ENCODE assay signal across 33 cellular contexts in the genomic region with DNA sequence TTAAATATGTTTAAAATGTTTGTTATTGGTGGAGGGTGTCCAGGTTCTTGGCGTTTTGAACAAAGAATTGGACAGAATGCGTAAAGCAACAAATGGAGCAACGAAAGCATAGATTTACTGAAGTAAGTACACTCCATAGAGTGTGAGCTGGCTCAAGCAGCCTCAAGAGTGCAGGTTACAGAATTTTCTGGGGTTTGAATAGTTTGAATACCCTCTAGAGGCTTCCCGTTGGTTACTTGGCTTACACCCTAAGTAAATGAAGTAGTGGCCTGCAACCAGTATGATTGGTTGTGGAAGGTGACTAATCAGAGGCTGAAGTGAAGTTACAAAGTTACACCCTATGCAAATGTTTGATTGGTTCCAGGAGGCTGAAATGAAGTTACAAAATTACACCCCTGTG. TPM values are rescaled to one million over a fixed set of nuclear protein-coding genes. Genes with fewer than 3 reads are reported as not detected.
"Had no signal": no experiment of that assay in that cellular context is flagged by ENCODE, and none has a peak within 500 bp of the region (broad histone marks: within the 10 kb centered on the region; RNA-seq: fewer than 3 reads in every experiment).

No MANE protein-coding gene starts in this region.

- H3K27me3 Mint-ChIP-seq: naive thymus-derived CD4-positive, alpha-beta T cell; natural killer cell treated with Interleukin-12 subunit alpha and Interleukin-12 subunit beta and Interleukin-15 and Interleukin-18, amount 100 ng/mL, for 72 hours; progenitor cell of endocrine pancreas; stimulated activated naive B cell treated with anti-CD40 and anti-IgM and Interleukin-4, amounts not matched to agents 10 μg/mL and 1 μg/mL and 100 μg/mL, for 72 hours had no signal

- H3K4me2 ChIP-seq: smooth muscle cell had no signal

- H3K4me1 ChIP-seq: left ventricle myocardium inferior, right atrium auricular region, right lobe of liver, stomach, testis, thyroid gland, transverse colon, upper lobe of left lung, vagina had no signal

- H3K9me3 Mint-ChIP-seq: naive thymus-derived CD4-positive, alpha-beta T cell; natural killer cell treated with Interleukin-12 subunit alpha and Interleukin-12 subunit beta and Interleukin-15 and Interleukin-18, amount 100 ng/mL, for 72 hours; stimulated activated naive B cell treated with anti-CD40 and anti-IgM and Interleukin-4, amounts not matched to agents 10 μg/mL and 1 μg/mL and 100 μg/mL, for 72 hours had no signal

- H3K27me3 ChIP-seq: ovary, right atrium auricular region, right lobe of liver, stomach, testis, thyroid gland, transverse colon, upper lobe of left lung, vagina had no signal

- H3K4me1 Mint-ChIP-seq: mesothelial cell of epicardium had no signal

- H3K27ac ChIP-seq: left ventricle myocardium inferior, ovary, right atrium auricular region, right lobe of liver, stomach, testis, thyroid gland, transverse colon, upper lobe of left lung, vagina had no signal

- ATAC-seq: naive thymus-derived CD4-positive, alpha-beta T cell; natural killer cell treated with Interleukin-12 subunit alpha and Interleukin-12 subunit beta and Interleukin-15 and Interleukin-18, amount 100 ng/mL, for 72 hours; right lobe of liver; stimulated activated naive B cell treated with anti-CD40 and anti-IgM and Interleukin-4, amounts not matched to agents 10 μg/mL and 1 μg/mL and 100 μg/mL, for 72 hours; stimulated activated naive CD8-positive, alpha-beta T cell treated with anti-CD3 and anti-CD28 coated beads, Interleukin-15, Interleukin-2, amounts not matched to agents 100 U/mL and 50 U/mL, for 24 hours had no signal

- H3K9me3 ChIP-seq: left ventricle myocardium inferior, ovary, right atrium auricular region, right lobe of liver, stomach, testis, thyroid gland, transverse colon, upper lobe of left lung, vagina had no signal

- H3K36me3 Mint-ChIP-seq: natural killer cell treated with Interleukin-12 subunit alpha and Interleukin-12 subunit beta and Interleukin-15 and Interleukin-18, amount 100 ng/mL, for 72 hours had no signal

- DNase-seq: hippocampal formation; islet precursor cell; left ventricle myocardium inferior; mesendoderm; naive thymus-derived CD4-positive, alpha-beta T cell; ovary; right lobe of liver; stimulated activated CD4-positive, alpha-beta T cell treated with anti-CD3 and anti-CD28 coated beads, Interleukin-1b, Interleukin-23, amount 100 ng/mL, for 48 hours; stimulated activated CD4-positive, alpha-beta T cell treated with anti-CD3 and anti-CD28 coated beads, Interleukin-2, amount 100 ng/mL, for 48 hours; stimulated activated naive B cell treated with anti-CD40 and anti-IgM and Interleukin-4, amounts not matched to agents 10 μg/mL and 1 μg/mL and 100 μg/mL, for 72 hours; stimulated activated naive CD8-positive, alpha-beta T cell treated with anti-CD3 and anti-CD28 coated beads, Interleukin-15, Interleukin-2, amounts not matched to agents 100 U/mL and 50 U/mL, for 24 hours; stomach; testis; thyroid gland; transverse colon; upper lobe of left lung had no signal

- H3K27ac Mint-ChIP-seq: mesothelial cell of epicardium; naive thymus-derived CD4-positive, alpha-beta T cell; natural killer cell treated with Interleukin-12 subunit alpha and Interleukin-12 subunit beta and Interleukin-15 and Interleukin-18, amount 100 ng/mL, for 72 hours; progenitor cell of endocrine pancreas; stimulated activated naive B cell treated with anti-CD40 and anti-IgM and Interleukin-4, amounts not matched to agents 10 μg/mL and 1 μg/mL and 100 μg/mL, for 72 hours had no signal

- H3K4me3 Mint-ChIP-seq: mesothelial cell of epicardium; naive thymus-derived CD4-positive, alpha-beta T cell; natural killer cell treated with Interleukin-12 subunit alpha and Interleukin-12 subunit beta and Interleukin-15 and Interleukin-18, amount 100 ng/mL, for 72 hours; stimulated activated naive B cell treated with anti-CD40 and anti-IgM and Interleukin-4, amounts not matched to agents 10 μg/mL and 1 μg/mL and 100 μg/mL, for 72 hours had no signal

- H3K36me3 ChIP-seq: left ventricle myocardium inferior, ovary, right atrium auricular region, right lobe of liver, transverse colon, upper lobe of left lung, vagina had no signal

- H3K4me3 ChIP-seq: left ventricle myocardium inferior, lung, ovary, right atrium auricular region, right lobe of liver, smooth muscle cell, stomach, testis, thyroid gland, transverse colon, upper lobe of left lung, vagina had no signal

RNA-seq across cellular contexts. Expression of gene LDLRAD1, which starts 46.3 kb away (rescaled TPM):
- total RNA-seq: kidney epithelial cell; left ventricle myocardium inferior; lower leg skin; mesothelial cell of epicardium; mononuclear cell; myocyte; naive thymus-derived CD4-positive, alpha-beta T cell; natural killer cell treated with Interleukin-12 subunit alpha and Interleukin-12 subunit beta and Interleukin-15 and Interleukin-18, amount 100 ng/mL, for 72 hours; omental fat pad; pulmonary artery endothelial cell; renal cortical epithelial cell; right atrium auricular region; skeletal muscle tissue; smooth muscle cell; stomach; thyroid gland; transverse colon; urinary bladder; vagina had no signal
- polyA plus RNA-seq: naive thymus-derived CD4-positive, alpha-beta T cell; neural cell; smooth muscle cell; urinary bladder had no signal
